In genomic region chr6:152701081-152701862, GRCh38 we compare ENCODE assay signal across 14 cellular contexts. TPM values are rescaled to one million over a fixed set of nuclear protein-coding genes. Genes with fewer than 3 reads are reported as not detected.
DNase-seq lines count a peak whose midpoint lies in the region; ATAC-seq and TF ChIP-seq lines count a peak whose summit lies in the region.
"Had no signal": no experiment of that assay in that cellular context is flagged by ENCODE, and none has a peak within 500 bp of the region (broad histone marks: within the 10 kb centered on the region; RNA-seq: fewer than 3 reads in every experiment).

No MANE protein-coding gene starts in this region.

- intact Hi-C loops in lower lobe of right lung (cut with DNase I), result no loop called here

- no peak overlapping the region for H3K4me3 Mint-ChIP-seq in activated naive CD8-positive, alpha-beta T cell treated with anti-CD3 and anti-CD28 coated beads, Interleukin-2, amount 50 U/mL, for 24 hours
- H3K4me3 Mint-ChIP-seq: activated CD4-positive, alpha-beta T cell treated with anti-CD3 and anti-CD28 coated beads, Interleukin-2, amount 10 ng/mL, durations not matched to agents 7 days and 5 days; stimulated activated naive CD8-positive, alpha-beta T cell treated with anti-CD3 and anti-CD28 coated beads, Interleukin-15, Interleukin-2, amounts not matched to agents 100 ng/mL and 50 ng/mL, for 24 hours had no signal

- H3K4me3 ChIP-seq in BE2C (ENCODE audit: low read depth, low read length) (no peak overlapping the region), lower lobe of right lung (peak overlapping the region; percentile 36)
- H3K4me3 ChIP-seq: BLaER1 treated with 17β-estradiol and CSF1 and Interleukin-3, amounts not matched to agents 10 nM and 100 nM had no signal

- H3K36me3 ChIP-seq in BE2C, result no peaks in the 10 kb centered on the region
- H3K36me3 ChIP-seq in lower lobe of right lung, result no peaks in the 10 kb centered on the region
- H3K36me3 ChIP-seq: BLaER1 treated with 17β-estradiol and CSF1 and Interleukin-3, amounts not matched to agents 10 nM and 100 nM had no signal

- H3K27ac Mint-ChIP-seq in activated naive CD8-positive, alpha-beta T cell treated with anti-CD3 and anti-CD28 coated beads, Interleukin-2, amount 50 U/mL, for 24 hours, result no peak overlapping the region
- H3K27ac Mint-ChIP-seq: activated CD4-positive, alpha-beta T cell treated with anti-CD3 and anti-CD28 coated beads, Interleukin-2, amount 10 ng/mL, durations not matched to agents 7 days and 5 days; stimulated activated naive CD8-positive, alpha-beta T cell treated with anti-CD3 and anti-CD28 coated beads, Interleukin-15, Interleukin-2, amounts not matched to agents 100 ng/mL and 50 ng/mL, for 24 hours had no signal

- no peak for DNase-seq in BE2C
- DNase-seq in NCI-H524 treated with DMSO at 0.1 percent for 48 hours (lab: John Stamatoyannopoulos, UW), result peak; percentile 29
- DNase-seq in cerebellum (ENCODE audit: low spot score), result peak; percentile 48
- DNase-seq in lower lobe of right lung, result no peak
- DNase-seq in activated naive CD8-positive, alpha-beta T cell treated with anti-CD3 and anti-CD28 coated beads, Interleukin-2, amount 50 U/mL, for 24 hours, result no peak
- no peak for DNase-seq in epidermal melanocyte (ENCODE audit: insufficient read length, low spot score)
- no peak for DNase-seq in activated T-cell treated with anti-CD3 and anti-CD28 coated beads, Interleukin-2, amount 50 U/mL, for 48 hours
- DNase-seq: activated CD4-positive, alpha-beta T cell treated with anti-CD3 and anti-CD28 coated beads, Interleukin-2, amount 10 ng/mL, durations not matched to agents 7 days and 5 days; central memory CD4-positive, alpha-beta T cell; NCI-H1694 treated with DMSO at 0.1 percent for 48 hours; T-helper 1 cell had no signal

- TF ChIP-seq CTCF in BE2C (IDR thresholded peaks at IDR 0.05; ENCODE audit: low read depth, low read length) (0 out of 2 replicates have a peak, but pooled peaks have one; percentile 21), lower lobe of right lung (IDR thresholded peaks at IDR 0.05) (no peak)

- H3K27me3 Mint-ChIP-seq in activated naive CD8-positive, alpha-beta T cell treated with anti-CD3 and anti-CD28 coated beads, Interleukin-2, amount 50 U/mL, for 24 hours, result peaks cover 19% of the 10 kb centered on the region

- H3K9me3 Mint-ChIP-seq in activated naive CD8-positive, alpha-beta T cell treated with anti-CD3 and anti-CD28 coated beads, Interleukin-2, amount 50 U/mL, for 24 hours, result no peaks in the 10 kb centered on the region
- H3K9me3 Mint-ChIP-seq: activated CD4-positive, alpha-beta T cell treated with anti-CD3 and anti-CD28 coated beads, Interleukin-2, amount 10 ng/mL, durations not matched to agents 7 days and 5 days; stimulated activated naive CD8-positive, alpha-beta T cell treated with anti-CD3 and anti-CD28 coated beads, Interleukin-15, Interleukin-2, amounts not matched to agents 100 ng/mL and 50 ng/mL, for 24 hours had no signal

- H3K4me1 Mint-ChIP-seq in activated naive CD8-positive, alpha-beta T cell treated with anti-CD3 and anti-CD28 coated beads, Interleukin-2, amount 50 U/mL, for 24 hours, result no peaks in the 10 kb centered on the region
- H3K4me1 Mint-ChIP-seq: activated CD4-positive, alpha-beta T cell treated with anti-CD3 and anti-CD28 coated beads, Interleukin-2, amount 10 ng/mL, durations not matched to agents 7 days and 5 days had no signal

- H3K27ac ChIP-seq in lower lobe of right lung, result no peak overlapping the region
- H3K27ac ChIP-seq: BLaER1 treated with 17β-estradiol and CSF1 and Interleukin-3, amounts not matched to agents 10 nM and 100 nM had no signal

- no peak for ATAC-seq in lower lobe of right lung
- ATAC-seq in HG03097 (IDR thresholded peaks at IDR 0.05; ENCODE audit: low FRiP score, unreplicated experiment), result no peak
- ATAC-seq in activated naive CD8-positive, alpha-beta T cell treated with anti-CD3 and anti-CD28 coated beads, Interleukin-2, amount 50 U/mL, for 24 hours, result no peak

- H3K4me1 ChIP-seq in BE2C (no peaks in the 10 kb centered on the region), lower lobe of right lung (no peaks in the 10 kb centered on the region)
- H3K4me1 ChIP-seq: BLaER1 treated with 17β-estradiol and CSF1 and Interleukin-3, amounts not matched to agents 10 nM and 100 nM had no signal

- H3K9me3 ChIP-seq in BE2C (no peaks in the 10 kb centered on the region), lower lobe of right lung (no peaks in the 10 kb centered on the region)
- H3K9me3 ChIP-seq: BLaER1 treated with 17β-estradiol and CSF1 and Interleukin-3, amounts not matched to agents 10 nM and 100 nM had no signal

- H3K36me3 Mint-ChIP-seq in activated naive CD8-positive, alpha-beta T cell treated with anti-CD3 and anti-CD28 coated beads, Interleukin-2, amount 50 U/mL, for 24 hours (ENCODE audit: low read depth), result no peaks in the 10 kb centered on the region

- no peaks in the 10 kb centered on the region; the same call in 1 of the 2 replicates for H3K27me3 ChIP-seq in BE2C
- no peaks in the 10 kb centered on the region for H3K27me3 ChIP-seq in lower lobe of right lung (ENCODE audit: low read depth)
- H3K27me3 ChIP-seq: BLaER1 treated with 17β-estradiol and CSF1 and Interleukin-3, amounts not matched to agents 10 nM and 100 nM had no signal

RNA-seq across cellular contexts. Expression of gene MYCT1, which starts 3.6 kb away (rescaled TPM):
- 46.1 TPM for polyA plus RNA-seq in BE2C (2012; ENCODE audit: insufficient read depth, insufficient read length, low read depth)
- total RNA-seq in cerebellum, result 3.1 TPM
- total RNA-seq in lower lobe of right lung, result 18.0 TPM
- total RNA-seq: activated CD4-positive, alpha-beta T cell treated with anti-CD3 and anti-CD28 coated beads, Interleukin-2, amount 10 ng/mL, durations not matched to agents 7 days and 5 days had no signal

RNA-seq across cellular contexts. Expression of gene VIP, which starts 49.3 kb away (rescaled TPM):
- polyA plus RNA-seq in BE2C (2012; ENCODE audit: insufficient read depth, insufficient read length, low read depth), result 103 TPM
- total RNA-seq in cerebellum, result 0.18 TPM
- total RNA-seq in lower lobe of right lung, result 1.5 TPM
- total RNA-seq: activated CD4-positive, alpha-beta T cell treated with anti-CD3 and anti-CD28 coated beads, Interleukin-2, amount 10 ng/mL, durations not matched to agents 7 days and 5 days had no signal

Comparison
In these comparisons a context has a peak if more than half of its experiments do, and no peak if none do; other contexts are left out.
1. DNase-seq: peak in NCI-H524 treated with DMSO at 0.1 percent for 48 hours (single experiment) and cerebellum (single experiment); none in BE2C (single experiment), lower lobe of right lung (single experiment), activated naive CD8-positive, alpha-beta T cell treated with anti-CD3 and anti-CD28 coated beads, Interleukin-2, amount 50 U/mL, for 24 hours (single experiment), epidermal melanocyte (single experiment) and activated T-cell treated with anti-CD3 and anti-CD28 coated beads, Interleukin-2, amount 50 U/mL, for 48 hours (0 of 2).